In the genomic region with DNA sequence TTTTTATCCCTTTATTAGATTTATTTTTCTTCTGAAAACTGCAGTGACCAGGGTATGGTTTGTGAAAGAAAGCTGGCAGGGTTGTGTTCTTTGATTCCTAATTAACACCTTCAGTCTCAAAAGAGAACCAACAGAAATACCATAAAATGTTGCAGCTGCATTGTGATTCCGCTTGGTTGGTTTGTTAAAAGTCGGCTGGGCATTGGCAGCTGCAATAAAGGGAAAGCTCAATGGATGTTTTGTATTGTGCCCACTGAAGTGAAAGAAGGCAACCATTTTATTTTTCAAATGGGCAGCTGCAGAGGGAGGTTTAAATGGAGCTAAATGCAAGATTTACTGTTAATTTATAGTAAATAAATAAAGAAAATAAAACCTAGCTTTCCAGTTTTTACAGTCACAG, we compare ENCODE assay signal across 20 cellular contexts. TPM values are rescaled to one million over a fixed set of nuclear protein-coding genes. Genes with fewer than 3 reads are reported as not detected.
DNase-seq lines count a peak whose midpoint lies in the region; ATAC-seq and TF ChIP-seq lines count a peak whose summit lies in the region.
"Had no signal": no experiment of that assay in that cellular context is flagged by ENCODE, and none has a peak within 500 bp of the region (broad histone marks: within the 10 kb centered on the region; RNA-seq: fewer than 3 reads in every experiment).

No MANE protein-coding gene starts in this region.

- no peaks in the 10 kb centered on the region for H3K9me3 ChIP-seq in heart left ventricle
- H3K9me3 ChIP-seq: SK-N-SH had no signal

- H3K27me3 ChIP-seq in heart left ventricle, result peaks cover 0 to 39% (median 0%) of the 10 kb centered on the region in 9 donors

- no peaks in the 10 kb centered on the region for H3K36me3 ChIP-seq in heart left ventricle

- H3K4me1 ChIP-seq in heart left ventricle, result no peaks in the 10 kb centered on the region

- TF ChIP-seq CTCF in heart left ventricle (IDR thresholded peaks at IDR 0.05) (no peak), coronary artery (IDR thresholded peaks at IDR 0.05) (no peak)

- no peak for ATAC-seq in heart left ventricle
- ATAC-seq: natural killer cell treated with Interleukin-12 subunit alpha and Interleukin-12 subunit beta and Interleukin-15 and Interleukin-18, amount 100 ng/mL, for 72 hours; sciatic nerve had no signal

- H3K4me3 ChIP-seq in heart left ventricle, result no peak overlapping the region
- no peak overlapping the region for H3K4me3 ChIP-seq in coronary artery
- H3K4me3 ChIP-seq: PC-9 had no signal

- no peak for TF ChIP-seq POLR2A in heart left ventricle (IDR thresholded peaks at IDR 0.05)

- intact Hi-C loops in heart left ventricle (cut with DNase I), result no loop called here

- WGBS in heart left ventricle, 4 donors, result 76 to 88% (median 80%) methylated on average over 2 of the region's 2 CpGs

- H3K27ac ChIP-seq in temporal lobe (ENCODE audit: low read depth, low read length) (peak overlapping the region; percentile 88), heart left ventricle (no peak overlapping the region), coronary artery (no peak overlapping the region)
- H3K27ac ChIP-seq: PC-9 had no signal

- DNase-seq in NCI-H2227 (lab: John Stamatoyannopoulos, UW; ENCODE audit: unreplicated experiment) (peak; percentile 2), NCI-H2227 treated with DMSO at 0.1 percent for 48 hours (lab: John Stamatoyannopoulos, UW) (no peak), NCI-H69 (lab: John Stamatoyannopoulos, UW) (peak; percentile 87), globus pallidus (ENCODE audit: low spot score) (peak; percentile 88), heart left ventricle (no peak), coronary artery (ENCODE audit: low spot score) (no peak), NCI-H2196 (lab: John Stamatoyannopoulos, UW; ENCODE audit: unreplicated experiment) (no peak)
- DNase-seq: activated CD4-positive, alpha-beta T cell treated with anti-CD3 and anti-CD28 coated beads, Interleukin-2, amount 50 U/mL, for 1 hour; activated T-cell treated with anti-CD3 and anti-CD28 coated beads, Interleukin-2, amount 50 U/mL, for 24 hours; central memory CD4-positive, alpha-beta T cell; foreskin fibroblast; PC-9; SK-N-SH; stimulated activated CD4-positive, alpha-beta T cell treated with anti-CD3 and anti-CD28 coated beads, Interleukin-4, amount 100 ng/mL, for 4 hours had no signal

RNA-seq across cellular contexts. Expression of a gene that starts 16.7 kb away (rescaled TPM):
- total RNA-seq in temporal lobe (under 0.01 TPM), heart left ventricle (under 1 TPM in 3 of 9 donors, not detected in 6; 0.12 to 0.20 (median 0.15) TPM)
- under 1 TPM in 1 of 2 donors, not detected in 1; 0.03 TPM for polyA plus RNA-seq in heart left ventricle
- total RNA-seq: Daoy; lung microvascular endothelial cell; natural killer cell treated with Interleukin-12 subunit alpha and Interleukin-12 subunit beta and Interleukin-15 and Interleukin-18, amount 100 ng/mL, for 72 hours; PC-9 had no signal
- polyA plus RNA-seq: CD14-positive monocyte had no signal

Comparison
In these comparisons a context has a peak if more than half of its experiments do, and no peak if none do; other contexts are left out.
1. DNase-seq: peak in NCI-H2227 (single experiment), NCI-H69 (single experiment) and globus pallidus (single experiment); none in NCI-H2227 treated with DMSO at 0.1 percent for 48 hours (single experiment), heart left ventricle (0 of 5), coronary artery (single experiment) and NCI-H2196 (single experiment).